1 cellular context compared by ENCODE assay signal in the genomic region with DNA sequence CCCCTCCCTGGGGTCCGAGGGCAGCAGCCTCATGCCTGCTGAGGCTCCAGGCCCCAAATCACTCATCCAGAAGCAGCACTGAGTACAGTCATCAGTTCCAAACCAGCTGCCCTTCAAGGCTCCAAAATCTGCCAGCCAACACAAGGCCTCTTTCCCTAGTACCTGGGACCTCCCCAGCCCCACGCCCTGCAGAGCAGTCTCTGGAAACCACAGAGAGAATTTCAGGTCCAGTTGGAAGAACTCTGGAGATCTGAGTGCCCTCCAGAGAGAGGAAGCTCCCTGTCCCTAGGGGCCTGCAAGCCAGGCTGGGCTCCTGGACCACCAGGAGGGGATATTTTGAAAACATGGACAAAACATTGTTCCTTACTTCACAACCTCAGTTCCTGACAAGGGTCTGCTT.
TF ChIP-seq lines count a peak whose summit lies in the region.

No MANE protein-coding gene starts in this region.

TF ChIP-seq in WTC11, 78 proteins besides CTCF, POLR2A, EP300 and RAD21 (continued from another document):
- TF ChIP-seq, protein P1, sequence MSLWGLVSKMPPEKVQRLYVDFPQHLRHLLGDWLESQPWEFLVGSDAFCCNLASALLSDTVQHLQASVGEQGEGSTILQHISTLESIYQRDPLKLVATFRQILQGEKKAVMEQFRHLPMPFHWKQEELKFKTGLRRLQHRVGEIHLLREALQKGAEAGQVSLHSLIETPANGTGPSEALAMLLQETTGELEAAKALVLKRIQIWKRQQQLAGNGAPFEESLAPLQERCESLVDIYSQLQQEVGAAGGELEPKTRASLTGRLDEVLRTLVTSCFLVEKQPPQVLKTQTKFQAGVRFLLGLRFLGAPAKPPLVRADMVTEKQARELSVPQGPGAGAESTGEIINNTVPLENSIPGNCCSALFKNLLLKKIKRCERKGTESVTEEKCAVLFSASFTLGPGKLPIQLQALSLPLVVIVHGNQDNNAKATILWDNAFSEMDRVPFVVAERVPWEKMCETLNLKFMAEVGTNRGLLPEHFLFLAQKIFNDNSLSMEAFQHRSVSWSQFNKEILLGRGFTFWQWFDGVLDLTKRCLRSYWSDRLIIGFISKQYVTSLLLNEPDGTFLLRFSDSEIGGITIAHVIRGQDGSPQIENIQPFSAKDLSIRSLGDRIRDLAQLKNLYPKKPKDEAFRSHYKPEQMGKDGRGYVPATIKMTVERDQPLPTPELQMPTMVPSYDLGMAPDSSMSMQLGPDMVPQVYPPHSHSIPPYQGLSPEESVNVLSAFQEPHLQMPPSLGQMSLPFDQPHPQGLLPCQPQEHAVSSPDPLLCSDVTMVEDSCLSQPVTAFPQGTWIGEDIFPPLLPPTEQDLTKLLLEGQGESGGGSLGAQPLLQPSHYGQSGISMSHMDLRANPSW (CRISPR knock-in tag; conservative IDR thresholded peaks at IDR 0.05; ENCODE audit: low read depth): no peak
- TF ChIP-seq OVOL2 (CRISPR knock-in tag; IDR thresholded peaks at IDR 0.05; ENCODE audit: borderline replicate concordance): no peak
- TF ChIP-seq CREM (CRISPR knock-in tag; IDR thresholded peaks at IDR 0.05): no peak
- no peak for TF ChIP-seq ZNF671 (CRISPR knock-in tag; IDR thresholded peaks at IDR 0.05)
- TF ChIP-seq, protein P2, sequence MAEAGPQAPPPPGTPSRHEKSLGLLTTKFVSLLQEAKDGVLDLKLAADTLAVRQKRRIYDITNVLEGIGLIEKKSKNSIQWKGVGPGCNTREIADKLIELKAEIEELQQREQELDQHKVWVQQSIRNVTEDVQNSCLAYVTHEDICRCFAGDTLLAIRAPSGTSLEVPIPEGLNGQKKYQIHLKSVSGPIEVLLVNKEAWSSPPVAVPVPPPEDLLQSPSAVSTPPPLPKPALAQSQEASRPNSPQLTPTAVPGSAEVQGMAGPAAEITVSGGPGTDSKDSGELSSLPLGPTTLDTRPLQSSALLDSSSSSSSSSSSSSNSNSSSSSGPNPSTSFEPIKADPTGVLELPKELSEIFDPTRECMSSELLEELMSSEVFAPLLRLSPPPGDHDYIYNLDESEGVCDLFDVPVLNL (CRISPR knock-in tag; IDR thresholded peaks at IDR 0.05; ENCODE audit: borderline replicate concordance, low read depth): no peak
- no peak for TF ChIP-seq SMAD3 (CRISPR knock-in tag; IDR thresholded peaks at IDR 0.05; ENCODE audit: borderline replicate concordance)
TF ChIP-seq in WTC11: peak in this region for 0.
